In the genomic region with DNA sequence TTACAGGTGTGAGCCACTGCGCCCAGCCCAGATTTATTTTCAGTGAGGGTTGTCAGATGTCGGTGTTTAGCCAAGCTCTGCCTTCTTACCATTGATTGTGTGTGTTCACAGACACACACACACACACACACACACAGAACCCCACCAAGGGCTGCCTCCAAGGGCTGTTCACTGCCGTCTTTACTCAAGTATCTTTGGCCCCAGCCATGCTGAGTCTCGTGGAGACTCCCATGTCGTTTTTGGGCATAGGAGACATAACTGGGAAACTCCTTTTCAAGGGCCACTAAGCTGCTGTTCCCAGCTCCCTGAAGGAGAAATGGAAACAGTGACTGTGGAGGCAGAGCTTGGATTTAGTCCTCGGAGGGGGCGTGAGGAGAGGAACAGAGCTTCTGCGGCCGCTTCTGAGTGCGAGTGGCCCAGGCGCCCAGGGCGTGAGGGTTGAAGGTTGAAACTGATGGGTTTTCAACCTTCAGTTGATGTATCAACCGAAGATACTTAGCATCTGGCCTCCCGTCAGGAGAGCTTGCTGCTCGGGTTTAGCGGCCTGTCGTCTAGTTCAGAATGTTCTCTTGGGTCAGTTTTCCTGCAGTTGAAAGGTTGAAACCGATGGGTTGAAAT, we compare ENCODE assay signal across 1 cellular context.
TF ChIP-seq lines count a peak whose summit lies in the region.

No MANE protein-coding gene starts in this region.

TF ChIP-seq in GM23338, 12 proteins besides CTCF, POLR2A, EP300 and RAD21 (continued from another document):
- TF ChIP-seq, protein P1, sequence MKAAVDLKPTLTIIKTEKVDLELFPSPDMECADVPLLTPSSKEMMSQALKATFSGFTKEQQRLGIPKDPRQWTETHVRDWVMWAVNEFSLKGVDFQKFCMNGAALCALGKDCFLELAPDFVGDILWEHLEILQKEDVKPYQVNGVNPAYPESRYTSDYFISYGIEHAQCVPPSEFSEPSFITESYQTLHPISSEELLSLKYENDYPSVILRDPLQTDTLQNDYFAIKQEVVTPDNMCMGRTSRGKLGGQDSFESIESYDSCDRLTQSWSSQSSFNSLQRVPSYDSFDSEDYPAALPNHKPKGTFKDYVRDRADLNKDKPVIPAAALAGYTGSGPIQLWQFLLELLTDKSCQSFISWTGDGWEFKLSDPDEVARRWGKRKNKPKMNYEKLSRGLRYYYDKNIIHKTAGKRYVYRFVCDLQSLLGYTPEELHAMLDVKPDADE (IDR thresholded peaks at IDR 0.05) = no peak
